17 cellular contexts compared by ENCODE assay signal in the genomic region with DNA sequence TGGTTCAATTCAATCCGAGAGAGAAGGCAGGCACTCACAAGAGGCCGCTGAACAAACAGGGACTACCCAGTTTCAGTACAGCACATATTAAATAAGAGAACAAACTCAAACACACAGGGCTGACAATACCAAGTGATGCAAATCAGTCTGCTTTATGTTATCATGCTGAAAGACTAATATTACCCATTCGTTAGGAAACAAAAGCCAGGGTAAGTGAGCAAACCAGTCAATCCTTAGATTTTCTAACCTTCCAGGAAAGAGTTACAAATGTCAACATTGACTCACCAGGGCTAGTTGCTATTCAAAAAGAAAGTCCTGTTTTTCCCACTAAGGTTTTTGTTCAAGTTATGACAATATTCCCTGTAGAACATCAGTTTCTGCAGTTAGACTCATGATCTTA.
DNase-seq lines count a peak whose midpoint lies in the region; ATAC-seq, FAIRE-seq and TF ChIP-seq lines count a peak whose summit lies in the region.
"Had no signal": no experiment of that assay in that cellular context is flagged by ENCODE, and none has a peak within 500 bp of the region (broad histone marks: within the 10 kb centered on the region; RNA-seq: fewer than 3 reads in every experiment).

No MANE protein-coding gene starts in this region.

- ATAC-seq in stimulated activated naive CD8-positive, alpha-beta T cell treated with anti-CD3 and anti-CD28 coated beads, Interleukin-15, Interleukin-2, amounts not matched to agents 100 U/mL and 50 U/mL, for 24 hours: no peak
- ATAC-seq: activated CD8-positive, alpha-beta T cell treated with anti-CD3 and anti-CD28 coated beads for 36 hours had no signal

- POLR2A ChIA-PET in HEK293T (lab: Yijun Ruan, JAX): no interaction called here

- FAIRE-seq in islet of Langerhans (lab: Jason Lieb, UNC): peak; percentile 79
- FAIRE-seq: GM12891, HTR-8/SVneo had no signal

- CTCF ChIA-PET in HEK293T (lab: Yijun Ruan, JAX): no interaction called here

- DNase-seq in HPDE6-E6E7 (ENCODE audit: extremely low spot score) (peak; percentile 40), NCI-H2029 (lab: John Stamatoyannopoulos, UW) (peak; percentile 87), NCI-H774 (lab: John Stamatoyannopoulos, UW) (peak; percentile 97), HEK293T (ENCODE audit: extremely low spot score) (no peak), NOMO-1 (lab: John Stamatoyannopoulos, UW; ENCODE audit: unreplicated experiment in 2 of 2) (no peak)
- no peak for DNase-seq in stimulated activated naive CD8-positive, alpha-beta T cell treated with anti-CD3 and anti-CD28 coated beads, Interleukin-15, Interleukin-2, amounts not matched to agents 100 U/mL and 50 U/mL, for 24 hours
- DNase-seq: activated CD4-positive, CD25-positive, alpha-beta regulatory T cell treated with anti-CD3 and anti-CD28 coated beads, Interleukin-2, amount 50 U/mL, for 72 hours; activated CD8-positive, alpha-beta T cell treated with anti-CD3 and anti-CD28 coated beads for 36 hours; endodermal cell; kidney glomerular epithelial cell; mammary epithelial cell; NCI-H226; stimulated activated CD8-positive, alpha-beta memory T cell treated with anti-CD3 and anti-CD28 coated beads, Interleukin-4, amount 100 ng/mL, for 48 hours; uterus had no signal

TF ChIP-seq in HEK293T, 16 proteins besides CTCF, POLR2A, EP300 and RAD21:
- TF ChIP-seq ARNT (IDR thresholded peaks at IDR 0.05) (no peak), LEF1 (IDR thresholded peaks at IDR 0.05; ENCODE audit: borderline replicate concordance) (no peak), ZNF384 (IDR thresholded peaks at IDR 0.05) (no peak), BHLHE40 (IDR thresholded peaks at IDR 0.05; ENCODE audit: borderline replicate concordance) (no peak), FOXA1 (IDR thresholded peaks at IDR 0.05) (no peak), NFRKB (IDR thresholded peaks at IDR 0.05) (no peak), CTBP1 (IDR thresholded peaks at IDR 0.05; ENCODE audit: borderline replicate concordance) (no peak), FOXM1 (IDR thresholded peaks at IDR 0.05; ENCODE audit: borderline replicate concordance) (no peak), ELF4 (IDR thresholded peaks at IDR 0.05) (no peak), SP1 (IDR thresholded peaks at IDR 0.05) (no peak), SUZ12 (IDR thresholded peaks at IDR 0.05) (no peak), FOXK2 (IDR thresholded peaks at IDR 0.05) (no peak), HDGF (IDR thresholded peaks at IDR 0.05; ENCODE audit: borderline replicate concordance) (no peak), TARDBP (IDR thresholded peaks at IDR 0.05) (no peak), L3MBTL2 (conservative IDR thresholded peaks at IDR 0.05) (no peak)
- TF ChIP-seq, protein P1, sequence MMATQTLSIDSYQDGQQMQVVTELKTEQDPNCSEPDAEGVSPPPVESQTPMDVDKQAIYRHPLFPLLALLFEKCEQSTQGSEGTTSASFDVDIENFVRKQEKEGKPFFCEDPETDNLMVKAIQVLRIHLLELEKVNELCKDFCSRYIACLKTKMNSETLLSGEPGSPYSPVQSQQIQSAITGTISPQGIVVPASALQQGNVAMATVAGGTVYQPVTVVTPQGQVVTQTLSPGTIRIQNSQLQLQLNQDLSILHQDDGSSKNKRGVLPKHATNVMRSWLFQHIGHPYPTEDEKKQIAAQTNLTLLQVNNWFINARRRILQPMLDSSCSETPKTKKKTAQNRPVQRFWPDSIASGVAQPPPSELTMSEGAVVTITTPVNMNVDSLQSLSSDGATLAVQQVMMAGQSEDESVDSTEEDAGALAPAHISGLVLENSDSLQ (IDR thresholded peaks at IDR 0.05): no peak
TF ChIP-seq in HEK293T: peak in this region for 0.

Comparison
In these comparisons a context has a peak if more than half of its experiments do, and no peak if none do; other contexts are left out.
1. DNase-seq: peak in HPDE6-E6E7 (single experiment), NCI-H2029 (single experiment) and NCI-H774 (single experiment); none in HEK293T (single experiment), NOMO-1 (0 of 2) and stimulated activated naive CD8-positive, alpha-beta T cell treated with anti-CD3 and anti-CD28 coated beads, Interleukin-15, Interleukin-2, amounts not matched to agents 100 U/mL and 50 U/mL, for 24 hours (single experiment).